8 cellular contexts compared by ENCODE assay signal in the genomic region with DNA sequence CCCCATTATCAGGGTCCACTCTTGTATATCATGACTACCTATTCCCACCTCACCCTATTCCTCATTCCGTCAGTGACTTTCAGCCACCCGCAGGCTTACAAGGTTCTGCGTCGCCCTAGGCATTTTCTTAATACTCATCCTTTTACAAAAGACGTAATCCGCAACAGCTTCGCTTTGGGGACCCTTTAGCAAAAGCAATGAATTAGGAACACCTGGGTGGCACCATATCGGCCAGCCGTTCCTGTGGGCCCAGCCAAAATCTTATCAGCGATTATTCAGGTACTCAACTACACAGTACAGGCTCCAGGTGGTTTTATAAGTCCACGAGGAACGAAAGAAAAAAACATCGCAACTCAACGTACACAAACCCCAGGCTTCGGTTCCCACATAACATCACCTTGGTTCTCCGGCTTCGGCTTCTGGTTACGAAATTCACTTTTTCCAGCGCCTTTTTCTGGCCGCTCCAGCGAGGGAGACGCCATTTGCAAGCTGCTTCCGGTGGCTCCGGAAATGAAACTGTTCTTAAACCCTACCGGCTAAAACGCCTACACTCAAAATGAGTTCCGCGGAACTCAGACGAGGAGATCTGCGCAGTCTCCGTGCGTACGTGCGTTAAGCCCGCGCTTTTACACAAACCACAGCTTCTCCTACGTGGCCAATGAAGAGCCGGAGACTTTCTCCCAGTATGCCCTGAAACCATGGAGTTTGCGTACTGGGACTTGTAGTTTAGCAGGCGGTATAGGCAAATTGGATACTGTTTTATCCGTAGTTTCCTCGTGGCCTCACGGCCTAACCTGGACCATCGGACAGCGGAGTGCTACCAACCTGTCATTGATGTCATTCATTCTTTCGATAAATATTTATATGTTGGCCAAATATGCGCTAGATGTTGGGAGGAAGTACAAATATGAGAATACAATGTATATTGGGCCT. TPM values are rescaled to one million over a fixed set of nuclear protein-coding genes. Genes with fewer than 3 reads are reported as not detected.
DNase-seq lines count a peak whose midpoint lies in the region; ATAC-seq, FAIRE-seq and TF ChIP-seq lines count a peak whose summit lies in the region.

A gene (minus strand): TSS at position 494 of the 933 bp plus-strand sequence. CDS start 12 bp downstream, at position 482.

- DNase-seq in GM12891 (ENCODE audit: insufficient read length, low spot score): no peak
- DNase-seq in NCI-H1436 treated with DMSO at 0.1 percent for 48 hours (lab: John Stamatoyannopoulos, UW): peak; percentile 90
- DNase-seq in T-cell: peak; percentile 71 to 92 (median 86)
- DNase-seq in cardiac muscle cell (ENCODE audit: low read depth in 1 of 2, low spot score in 1 of 2): peak; percentile 96 to 99
- DNase-seq in tibial nerve (ENCODE audit: low spot score in 2 of 2): peak; percentile 74 to 86

- peaks cover 7% of the 10 kb centered on the region for H3K4me1 ChIP-seq in cardiac muscle cell (ENCODE audit: low read depth)
- H3K4me1 ChIP-seq in parathyroid adenoma: peaks cover 8% of the 10 kb centered on the region
- peaks cover 0 to 36% (median 14%) of the 10 kb centered on the region in 4 donors for H3K4me1 ChIP-seq in tibial nerve

- H3K27ac ChIP-seq in adipose tissue (ENCODE audit: low read depth, low read length) (no peak within 1 kb of the TSS), cardiac muscle cell (peak within 1 kb of the TSS; percentile 68), parathyroid adenoma (peak within 1 kb of the TSS; percentile 53), tibial nerve (peak within 1 kb of the TSS; percentile 71 to 86 (median 78))

- POLR2A ChIA-PET in T-cell (lab: Charles Lee): interaction anchor here (0.6 to 1.9 kb wide), 19 partner anchors 11 to 837 kb away, joined by 3 to 12 read pairs (median 4); a partner anchor contains a TSS

- H3K4me3 Mint-ChIP-seq in T-cell: peak within 1 kb of the TSS; percentile 99

- H3K9ac ChIP-seq in parathyroid adenoma: peak within 1 kb of the TSS; percentile 11

- TF ChIP-seq POLR2A in GM12891 (IDR thresholded peaks at IDR 0.05; ENCODE audit: low read depth, low read length): peak; percentile 78
- TF ChIP-seq POLR2A in tibial nerve (IDR thresholded peaks at IDR 0.05): peak in 1 of 2 donors; percentile 49

- H3K4me1 Mint-ChIP-seq in T-cell: peaks cover 31 to 37% (median 32%) of the 10 kb centered on the region in 3 donors

- 3 to 5% (median 4%) methylated on average over 47 of the region's 47 CpGs for WGBS in adipose tissue, 3 donors
- WGBS in tibial nerve, 2 donors: 4 to 6% methylated on average over 40 to 47 of the region's 47 CpGs

- H3K4me2 ChIP-seq in parathyroid adenoma (ENCODE audit: low read length): peak within 1 kb of the TSS; percentile 80

- H3K9me3 Mint-ChIP-seq in T-cell: no peaks in the 10 kb centered on the region

- ATAC-seq in HG02840 (IDR thresholded peaks at IDR 0.05; ENCODE audit: low FRiP score, unreplicated experiment): peak; percentile 98
- ATAC-seq in T-cell (replicated peaks in 1 of 4): peak; percentile 97 to 99 (median 98)

- no peaks in the 10 kb centered on the region for H3K9me3 ChIP-seq in cardiac muscle cell (ENCODE audit: low read depth)
- H3K9me3 ChIP-seq in parathyroid adenoma (ENCODE audit: control insufficient read depth, low read length): peaks cover 3% of the 10 kb centered on the region
- H3K9me3 ChIP-seq in tibial nerve: no peaks in the 10 kb centered on the region

- H3K27ac Mint-ChIP-seq in T-cell: peak within 1 kb of the TSS; percentile 97 to 99

- TF ChIP-seq CTCF in cardiac muscle cell (IDR thresholded peaks at IDR 0.05; ENCODE audit: low read depth, low read length): no peak
- peak; percentile 14 for TF ChIP-seq CTCF in parathyroid adenoma (IDR thresholded peaks at IDR 0.05)
- TF ChIP-seq CTCF in tibial nerve (IDR thresholded peaks at IDR 0.05): peak in 1 of 5 experiments; percentile 51

- H3K27me3 ChIP-seq in cardiac muscle cell (no peaks in the 10 kb centered on the region), parathyroid adenoma (ENCODE audit: control insufficient read depth, insufficient read depth, low read length) (no peaks in the 10 kb centered on the region), tibial nerve (no peaks in the 10 kb centered on the region)

- H2AFZ ChIP-seq in parathyroid adenoma: peak within 1 kb of the TSS; percentile 81

- H3K4me3 ChIP-seq in cardiac muscle cell (peak within 1 kb of the TSS; percentile 69), parathyroid adenoma (ENCODE audit: low read depth, low read length) (peak within 1 kb of the TSS; percentile 97), tibial nerve (peak within 1 kb of the TSS; percentile 72 to 94 (median 88))

- H3K36me3 Mint-ChIP-seq in T-cell: peaks cover 4% of the 10 kb centered on the region

- TF ChIP-seq EP300 in tibial nerve (IDR thresholded peaks at IDR 0.05): peak; percentile 88 to 91

- CTCF ChIA-PET in T-cell (lab: Charles Lee): interaction anchor here (0.6 to 7.5 kb wide), 16 partner anchors 15 to 529 kb away, joined by 3 to 33 read pairs (median 4); a partner anchor contains a TSS

- H3K36me3 ChIP-seq in cardiac muscle cell (peaks cover under 1% of the 10 kb centered on the region), parathyroid adenoma (ENCODE audit: control insufficient read depth, insufficient read depth, low read length) (no peaks in the 10 kb centered on the region), tibial nerve (no peaks in the 10 kb centered on the region)

- no peaks in the 10 kb centered on the region for H3K27me3 Mint-ChIP-seq in T-cell

- FAIRE-seq in GM12891 (lab: Jason Lieb, UNC): peak; percentile 99

- H3K79me2 ChIP-seq in parathyroid adenoma: peaks cover 23% of the 10 kb centered on the region

TF ChIP-seq in GM12891, 5 proteins besides CTCF, POLR2A, EP300 and RAD21:
- TF ChIP-seq TAF1 (IDR thresholded peaks at IDR 0.05; ENCODE audit: low read depth, low read length): peak; percentile 97
- peak; percentile 91 for TF ChIP-seq POLR2AphosphoS5 (IDR thresholded peaks at IDR 0.05; ENCODE audit: low read depth, low read length)
- TF ChIP-seq POU2F2 (IDR thresholded peaks at IDR 0.05; ENCODE audit: low read depth, low read length): peak; percentile 88; the same call in 1 of the 2 replicates
- TF ChIP-seq SPI1 (IDR thresholded peaks at IDR 0.05; ENCODE audit: low read depth, low read length): no peak
- TF ChIP-seq PAX5 (IDR thresholded peaks at IDR 0.05; ENCODE audit: insufficient read depth, low read length, severe bottlenecking): peak; percentile 15
TF ChIP-seq in GM12891: peak in this region for 4.

RNA-seq across cellular contexts. Expression of the gene that starts here (rescaled TPM):
- polyA plus RNA-seq in GM12891 (2012; ENCODE audit: low read depth, missing spikeins): 52.1 TPM
- total RNA-seq in T-cell (100 to 1,000 TPM in 2 of 5 donors, 10 to 100 TPM in 3; 53.7 to 122 (median 66.5) TPM), cardiac muscle cell (29.9 and 30.7 TPM in 2 replicates), tibial nerve (10 to 100 TPM; 16.5 to 34.7 (median 22.2) TPM)
- polyA plus RNA-seq in adipose tissue (10 to 100 TPM in 2 of 3 donors, 1 to 10 TPM in 1; 8.7 to 18.9 (median 15.7) TPM), cardiac muscle cell (32.4 and 36.8 TPM in 2 replicates)
